8 cellular contexts compared by ENCODE assay signal in the genomic region with DNA sequence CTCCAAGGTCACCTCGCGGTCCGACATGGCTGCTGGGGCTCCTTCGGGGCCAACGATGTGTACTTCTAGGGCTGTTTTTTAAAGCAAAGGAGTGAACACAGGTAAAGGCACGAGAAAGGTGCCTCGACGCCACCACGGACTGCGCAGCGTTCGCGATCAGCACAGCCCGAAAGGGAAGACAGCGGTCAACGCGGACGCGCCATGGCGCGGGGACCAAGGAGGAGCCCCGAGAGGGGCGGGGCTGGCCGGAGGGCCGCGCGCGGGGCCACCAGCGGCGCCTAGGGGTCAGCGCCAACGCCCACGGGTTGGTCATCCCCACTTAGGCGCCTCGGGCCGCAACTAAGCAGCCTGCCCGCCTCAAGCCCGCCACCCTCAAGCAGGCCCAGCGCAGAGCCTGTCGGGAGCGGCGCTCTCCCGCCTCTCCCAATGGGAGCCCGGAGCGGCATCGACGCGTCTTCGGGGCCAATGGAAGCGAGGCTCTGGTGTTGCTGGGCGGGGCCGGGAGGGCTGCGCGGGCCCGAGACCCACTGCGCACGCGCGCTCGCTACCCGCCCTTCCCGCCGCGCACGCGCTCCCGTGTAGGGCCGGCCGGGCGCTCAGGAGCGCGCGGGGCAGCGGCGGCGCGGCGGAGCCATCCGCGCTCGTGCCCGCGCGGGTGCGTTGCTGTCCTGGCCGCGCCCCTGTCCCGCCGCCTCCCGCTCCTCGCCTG. TPM values are rescaled to one million over a fixed set of nuclear protein-coding genes. Genes with fewer than 3 reads are reported as not detected.
DNase-seq lines count a peak whose midpoint lies in the region; ATAC-seq and TF ChIP-seq lines count a peak whose summit lies in the region.

A gene with protein sequence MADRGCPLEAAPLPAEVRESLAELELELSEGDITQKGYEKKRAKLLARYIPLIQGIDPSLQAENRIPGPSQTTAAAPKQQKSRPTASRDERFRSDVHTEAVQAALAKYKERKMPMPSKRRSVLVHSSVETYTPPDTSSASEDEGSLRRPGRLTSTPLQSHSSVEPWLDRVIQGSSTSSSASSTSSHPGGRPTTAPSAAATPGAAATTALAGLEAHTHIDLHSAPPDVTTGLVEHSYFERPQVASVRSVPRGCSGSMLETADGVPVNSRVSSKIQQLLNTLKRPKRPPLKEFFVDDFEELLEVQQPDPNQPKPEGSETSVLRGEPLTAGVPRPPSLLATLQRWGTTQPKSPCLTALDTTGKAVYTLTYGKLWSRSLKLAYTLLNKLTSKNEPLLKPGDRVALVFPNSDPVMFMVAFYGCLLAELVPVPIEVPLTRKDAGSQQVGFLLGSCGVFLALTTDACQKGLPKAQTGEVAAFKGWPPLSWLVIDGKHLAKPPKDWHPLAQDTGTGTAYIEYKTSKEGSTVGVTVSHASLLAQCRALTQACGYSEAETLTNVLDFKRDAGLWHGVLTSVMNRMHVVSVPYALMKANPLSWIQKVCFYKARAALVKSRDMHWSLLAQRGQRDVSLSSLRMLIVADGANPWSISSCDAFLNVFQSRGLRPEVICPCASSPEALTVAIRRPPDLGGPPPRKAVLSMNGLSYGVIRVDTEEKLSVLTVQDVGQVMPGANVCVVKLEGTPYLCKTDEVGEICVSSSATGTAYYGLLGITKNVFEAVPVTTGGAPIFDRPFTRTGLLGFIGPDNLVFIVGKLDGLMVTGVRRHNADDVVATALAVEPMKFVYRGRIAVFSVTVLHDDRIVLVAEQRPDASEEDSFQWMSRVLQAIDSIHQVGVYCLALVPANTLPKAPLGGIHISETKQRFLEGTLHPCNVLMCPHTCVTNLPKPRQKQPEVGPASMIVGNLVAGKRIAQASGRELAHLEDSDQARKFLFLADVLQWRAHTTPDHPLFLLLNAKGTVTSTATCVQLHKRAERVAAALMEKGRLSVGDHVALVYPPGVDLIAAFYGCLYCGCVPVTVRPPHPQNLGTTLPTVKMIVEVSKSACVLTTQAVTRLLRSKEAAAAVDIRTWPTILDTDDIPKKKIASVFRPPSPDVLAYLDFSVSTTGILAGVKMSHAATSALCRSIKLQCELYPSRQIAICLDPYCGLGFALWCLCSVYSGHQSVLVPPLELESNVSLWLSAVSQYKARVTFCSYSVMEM (N-terminal part only) (plus strand): TSS at position 577 of the 709 bp plus-strand sequence. CDS start 241 bp downstream, outside the sequence.

- H3K36me3 ChIP-seq in hepatocyte (replicated peaks; ENCODE audit: insufficient read depth, low read depth) (no peaks in the 10 kb centered on the region), aorta (ENCODE audit: control insufficient read depth in 1 of 2, insufficient read depth in 2 of 2, low read length in 1 of 2) (no peaks in the 10 kb centered on the region)

- no peaks in the 10 kb centered on the region for H3K27me3 ChIP-seq in hepatocyte
- H3K27me3 ChIP-seq in aorta (ENCODE audit: control insufficient read depth in 1 of 2, insufficient read depth in 2 of 2, low read length in 1 of 2) = no peaks in the 10 kb centered on the region

- intact Hi-C loops in aorta (cut with DNase I) = no loop called here

- H3K9me2 ChIP-seq in hepatocyte (replicated peaks; ENCODE audit: insufficient read depth) = no peaks in the 10 kb centered on the region

- H3K27ac ChIP-seq in hepatocyte = peak within 1 kb of the TSS; percentile 83
- H3K27ac ChIP-seq in aorta (ENCODE audit: low read depth in 1 of 2, low read length in 2 of 2) = peak within 1 kb of the TSS in 1 of 2 donors; percentile 14

- WGBS in hepatocyte (ENCODE audit: low lambda C conversion rate, missing lambda C conversion rate) = 1% methylated on average over 46 of the region's 91 CpGs
- 0% methylated on average over 70 to 91 of the region's 91 CpGs for WGBS in aorta, 2 donors

- ATAC-seq in GM18519 (IDR thresholded peaks at IDR 0.05; ENCODE audit: low FRiP score, unreplicated experiment) = peak; percentile 88
- peak; percentile 91 for ATAC-seq in HG03045 (IDR thresholded peaks at IDR 0.05; ENCODE audit: unreplicated experiment)
- ATAC-seq in aorta (ENCODE audit: low FRiP score) = peak; percentile 99

- H3K79me2 ChIP-seq in hepatocyte = peaks cover 75% of the 10 kb centered on the region

- no peaks in the 10 kb centered on the region for H4K20me1 ChIP-seq in hepatocyte (ENCODE audit: insufficient read depth, poor library complexity, severe bottlenecking)

- TF ChIP-seq CTCF in hepatocyte (IDR thresholded peaks at IDR 0.05; ENCODE audit: poor library complexity) = no peak

- H3K4me3 ChIP-seq in hepatocyte (peak within 1 kb of the TSS; percentile 93), aorta (ENCODE audit: low read length in 2 of 2) (peak within 1 kb of the TSS; percentile 64 to 76)

- H2AFZ ChIP-seq in hepatocyte = peak within 1 kb of the TSS; percentile 93

- H3K9me3 ChIP-seq in hepatocyte (ENCODE audit: low read depth) (no peaks in the 10 kb centered on the region), aorta (ENCODE audit: control insufficient read depth, low read length) (no peaks in the 10 kb centered on the region)

- H3K4me2 ChIP-seq in hepatocyte = peak within 1 kb of the TSS; percentile 98

- H3K4me1 ChIP-seq in hepatocyte (ENCODE audit: insufficient read depth) = peaks cover 9% of the 10 kb centered on the region
- peaks cover 0 to 9% of the 10 kb centered on the region in 2 donors for H3K4me1 ChIP-seq in aorta (ENCODE audit: control insufficient read depth in 1 of 2, insufficient read depth in 2 of 2, low read length in 2 of 2)

- peak; percentile 78 for DNase-seq in NCI-H2081 treated with DMSO at 0.1 percent for 48 hours (lab: John Stamatoyannopoulos, UW)
- DNase-seq in T1000 (lab: John Stamatoyannopoulos, UW) = peak; percentile 74
- peak; percentile 99 for DNase-seq in astrocyte of the hippocampus (ENCODE audit: low read depth, low spot score)
- DNase-seq in hepatocyte (ENCODE audit: low spot score) = peak; percentile 99
- peak; percentile 85 for DNase-seq in renal cortical epithelial cell (ENCODE audit: low read depth)
- DNase-seq in aorta = peak; percentile 97 to 98

RNA-seq across cellular contexts. Expression of the gene that starts here (rescaled TPM):
- total RNA-seq in hepatocyte = 22.7 and 24.6 TPM in 2 replicates
- 16.7 and 19.8 TPM in 2 replicates for polyA plus RNA-seq in hepatocyte
- total RNA-seq in renal cortical epithelial cell = 15.8 and 46.7 TPM in 2 replicates
- total RNA-seq in aorta = 10 to 100 TPM; 33.5 to 61.5 TPM
- polyA plus RNA-seq in aorta = 10 to 100 TPM in 1 of 2 donors, 1 to 10 TPM in 1; 5.3 to 22.6 TPM
